ENCODE assay signal across 8 cellular contexts in genomic region chr1:169044296-169044695, GRCh38.
DNase-seq lines count a peak whose midpoint lies in the region; ATAC-seq lines count a peak whose summit lies in the region.

No MANE protein-coding gene starts in this region.

- DNase-seq in stimulated activated CD4-positive, alpha-beta T cell treated with anti-CD3 and anti-CD28 coated beads, Interleukin-1b, Interleukin-23, amount 100 ng/mL, for 48 hours = peak; percentile 21
- no peak for DNase-seq in stimulated activated CD4-positive, alpha-beta T cell treated with anti-CD3 and anti-CD28 coated beads, Interleukin-12 subunit alpha, Interleukin-12 subunit beta, amount 100 ng/mL, for 4 hours
- DNase-seq in RPMI8226 (peak; percentile 19), globus pallidus (ENCODE audit: low spot score) (peak; percentile 40), kidney glomerular epithelial cell (lab: John Stamatoyannopoulos, UW) (no peak), retina (no peak), GM03348 (ENCODE audit: low spot score) (no peak)

- peak; percentile 81 for ATAC-seq in HG02981 (IDR thresholded peaks at IDR 0.05; ENCODE audit: unreplicated experiment)

Comparison
In these comparisons a context has a peak if more than half of its experiments do, and no peak if none do; other contexts are left out.
1. DNase-seq: peak in stimulated activated CD4-positive, alpha-beta T cell treated with anti-CD3 and anti-CD28 coated beads, Interleukin-1b, Interleukin-23, amount 100 ng/mL, for 48 hours (single experiment), RPMI8226 (single experiment) and globus pallidus (single experiment); none in stimulated activated CD4-positive, alpha-beta T cell treated with anti-CD3 and anti-CD28 coated beads, Interleukin-12 subunit alpha, Interleukin-12 subunit beta, amount 100 ng/mL, for 4 hours (single experiment), kidney glomerular epithelial cell (single experiment), retina (single experiment) and GM03348 (single experiment).